22 cellular contexts compared by ENCODE assay signal in genomic region chr21:42694751-42695150, GRCh38.
"Had no signal": no experiment of that assay in that cellular context is flagged by ENCODE, and none has a peak within 500 bp of the region (broad histone marks: within the 10 kb centered on the region; RNA-seq: fewer than 3 reads in every experiment).

No MANE protein-coding gene starts in this region.

- H3K36me3 ChIP-seq: gastrocnemius medialis, uterus had no signal

- H3K4me1 Mint-ChIP-seq: naive B cell had no signal

- H3K79me2 ChIP-seq: parathyroid adenoma had no signal

- ATAC-seq: gastrocnemius medialis, left lobe of liver, psoas muscle, sciatic nerve had no signal

- H3K9me3 ChIP-seq: esophagus muscularis mucosa, gastrocnemius medialis, heart right ventricle, psoas muscle, uterus had no signal

- H3K27me3 ChIP-seq: esophagus muscularis mucosa, gastrocnemius medialis, uterus had no signal

- H3K36me3 Mint-ChIP-seq: naive B cell had no signal

- H3K4me1 ChIP-seq: gastrocnemius medialis, parathyroid adenoma, psoas muscle, uterus had no signal

- H3K9me3 Mint-ChIP-seq: naive B cell, nephron had no signal

- H3K4me3 Mint-ChIP-seq: naive B cell, nephron had no signal

- DNase-seq: cortex of kidney; effector memory CD4-positive, alpha-beta T cell; gastrocnemius medialis; heart right ventricle; hypothalamus; islet precursor cell; mammary epithelial cell; naive B cell; occipital lobe; psoas muscle; retina; stimulated activated CD4-positive, alpha-beta T cell treated with anti-CD3 and anti-CD28 coated beads, Interleukin-12 subunit alpha, Interleukin-12 subunit beta, amount 100 ng/mL, for 4 hours; stimulated activated naive CD4-positive, alpha-beta T cell treated with Interleukin-2 at 50 U/mL for 16 hours; trophoblast cell; uterus had no signal

- H3K9ac ChIP-seq: parathyroid adenoma had no signal

- H2AFZ ChIP-seq: parathyroid adenoma had no signal

- H3K27ac ChIP-seq: epithelial cell of prostate, esophagus muscularis mucosa, gastrocnemius medialis, heart right ventricle, parathyroid adenoma, psoas muscle, skin epidermis, uterus had no signal

- H3K4me3 ChIP-seq: esophagus muscularis mucosa, gastrocnemius medialis, heart right ventricle, psoas muscle, skin epidermis, uterus had no signal
